1 cellular context compared by ENCODE assay signal in genomic region chr10:55400075-55400474, GRCh38.
TF ChIP-seq lines count a peak whose summit lies in the region.

No MANE protein-coding gene starts in this region.

TF ChIP-seq in H1, 55 proteins besides CTCF, POLR2A, EP300 and RAD21:
- no peak for TF ChIP-seq RBBP5 (IDR thresholded peaks at IDR 0.05; ENCODE audit: borderline replicate concordance, low read depth, low read length)
- TF ChIP-seq FOSL1 (IDR thresholded peaks at IDR 0.05; ENCODE audit: insufficient read depth, low read depth, low read length) = no peak
- no peak for TF ChIP-seq CHD2 (IDR thresholded peaks at IDR 0.05; ENCODE audit: low read length)
- no peak for TF ChIP-seq TAF1 (IDR thresholded peaks at IDR 0.05; ENCODE audit: low read depth, low read length)
TF ChIP-seq in H1: peak in this region for 0.
